In genomic region chr11:65120831-65121230, GRCh38 we compare ENCODE assay signal across 1 cellular context.
TF ChIP-seq lines count a peak whose summit lies in the region.

No MANE protein-coding gene starts in this region.

TF ChIP-seq in IMR-90, 13 proteins besides CTCF, POLR2A, EP300 and RAD21 (continued from another document):
- TF ChIP-seq ELK1 (IDR thresholded peaks at IDR 0.05; ENCODE audit: borderline replicate concordance, low read depth, low read length) (no peak), RFX5 (IDR thresholded peaks at IDR 0.05; ENCODE audit: low read depth, low read length) (no peak), USF2 (IDR thresholded peaks at IDR 0.05; ENCODE audit: low read depth, low read length) (no peak), NFE2L2 (IDR thresholded peaks at IDR 0.05; ENCODE audit: low read depth, low read length) (no peak), CHD1 (IDR thresholded peaks at IDR 0.05; ENCODE audit: low read depth, low read length) (no peak), RCOR1 (IDR thresholded peaks at IDR 0.05; ENCODE audit: insufficient replicate concordance, low read length) (no peak), CEBPB (IDR thresholded peaks at IDR 0.05; ENCODE audit: low read depth, low read length) (no peak), SMC3 (IDR thresholded peaks at IDR 0.05; ENCODE audit: low read depth, low read length) (no peak), MXI1 (IDR thresholded peaks at IDR 0.05; ENCODE audit: borderline replicate concordance, low read depth, low read length) (no peak), FOS (IDR thresholded peaks at IDR 0.05; ENCODE audit: low read depth, low read length) (no peak)
